ENCODE assay signal across 12 cellular contexts in genomic region chr14:103517626-103518415, GRCh38. TPM values are rescaled to one million over a fixed set of nuclear protein-coding genes. Genes with fewer than 3 reads are reported as not detected.
DNase-seq lines count a peak whose midpoint lies in the region; ATAC-seq and TF ChIP-seq lines count a peak whose summit lies in the region.
"Had no signal": no experiment of that assay in that cellular context is flagged by ENCODE, and none has a peak within 500 bp of the region (broad histone marks: within the 10 kb centered on the region; RNA-seq: fewer than 3 reads in every experiment).

No MANE protein-coding gene starts in this region.

- no peak overlapping the region for H3K27ac Mint-ChIP-seq in CD4-positive, alpha-beta T cell
- H3K27ac Mint-ChIP-seq: activated CD8-positive, alpha-beta memory T cell treated with anti-CD3 and anti-CD28 coated beads, Interleukin-2, amount 10 ng/mL, durations not matched to agents 7 days and 5 days; CD4-positive, CD25-positive, alpha-beta regulatory T cell had no signal

- no peaks in the 10 kb centered on the region for H3K9me3 Mint-ChIP-seq in CD4-positive, alpha-beta T cell
- H3K9me3 Mint-ChIP-seq: CD4-positive, CD25-positive, alpha-beta regulatory T cell; naive thymus-derived CD8-positive, alpha-beta T cell had no signal

- 13% methylated on average over 21 of the region's 21 CpGs for WGBS in prostate gland

- peak overlapping the region; percentile 52 for H3K9ac ChIP-seq in adipocyte (ENCODE audit: low read length)

- no peak overlapping the region for H3K27ac ChIP-seq in CD4-positive, alpha-beta T cell (ENCODE audit: low read depth, low read length)
- peak overlapping the region; percentile 89 for H3K27ac ChIP-seq in left ventricle myocardium inferior (replicated peaks)
- peak overlapping the region; percentile 68 to 92 for H3K27ac ChIP-seq in prostate gland
- H3K27ac ChIP-seq: foreskin keratinocyte had no signal

- peaks cover 14% of the 10 kb centered on the region for H3K27me3 Mint-ChIP-seq in CD4-positive, alpha-beta T cell

- H3K4me1 ChIP-seq in adipocyte (ENCODE audit: control insufficient read depth, insufficient read depth, low read length) (peaks cover 40% of the 10 kb centered on the region), left ventricle myocardium inferior (peaks cover 88% of the 10 kb centered on the region), prostate gland (replicated peaks) (peaks cover 22% of the 10 kb centered on the region)

- peaks cover 11% of the 10 kb centered on the region for H3K27me3 ChIP-seq in CD4-positive, alpha-beta T cell (ENCODE audit: control insufficient read depth, insufficient read depth, low read length)
- H3K27me3 ChIP-seq in adipocyte (replicated peaks; ENCODE audit: control insufficient read depth, insufficient read depth, low read length) (no peaks in the 10 kb centered on the region), left ventricle myocardium inferior (ENCODE audit: low read depth) (no peaks in the 10 kb centered on the region), prostate gland (replicated peaks; ENCODE audit: insufficient read depth) (no peaks in the 10 kb centered on the region)

- TF ChIP-seq CTCF in CD4-positive, alpha-beta T cell (IDR thresholded peaks at IDR 0.05), result no peak
- no peak for TF ChIP-seq CTCF in left ventricle myocardium inferior (IDR thresholded peaks at IDR 0.05; ENCODE audit: borderline replicate concordance)
- TF ChIP-seq CTCF in prostate gland (IDR thresholded peaks at IDR 0.05), result no peak

- DNase-seq in CD4-positive, alpha-beta T cell, result no peak
- peak; percentile 25 for DNase-seq in adipocyte (ENCODE audit: low read depth)
- DNase-seq in left ventricle myocardium inferior, result no peak
- DNase-seq in prostate gland (ENCODE audit: low spot score), result no peak
- no peak for DNase-seq in stimulated activated CD4-positive, alpha-beta T cell treated with anti-CD3 and anti-CD28 coated beads, Interleukin-2, amount 100 ng/mL, for 24 hours
- DNase-seq in NCI-H1417 (lab: John Stamatoyannopoulos, UW), result no peak
- DNase-seq in NCI-H1694 (lab: John Stamatoyannopoulos, UW), result no peak
- DNase-seq: foreskin keratinocyte had no signal

- no peaks in the 10 kb centered on the region for H3K9me3 ChIP-seq in CD4-positive, alpha-beta T cell (ENCODE audit: control insufficient read depth, low read length)
- no peaks in the 10 kb centered on the region for H3K9me3 ChIP-seq in adipocyte (ENCODE audit: control insufficient read depth, low read length)
- H3K9me3 ChIP-seq in left ventricle myocardium inferior (replicated peaks), result no peaks in the 10 kb centered on the region
- H3K9me3 ChIP-seq in prostate gland, result no peaks in the 10 kb centered on the region

- H3K36me3 ChIP-seq in adipocyte (ENCODE audit: control insufficient read depth, insufficient read depth, low read length, severe bottlenecking), result peaks cover 12% of the 10 kb centered on the region
- no peaks in the 10 kb centered on the region for H3K36me3 ChIP-seq in left ventricle myocardium inferior
- H3K36me3 ChIP-seq in prostate gland, result no peaks in the 10 kb centered on the region

- H3K4me1 Mint-ChIP-seq in CD4-positive, alpha-beta T cell (ENCODE audit: low read depth), result peaks cover 10% of the 10 kb centered on the region

- no peak for TF ChIP-seq POLR2A in prostate gland (IDR thresholded peaks at IDR 0.05)

- ATAC-seq in CD4-positive, alpha-beta T cell (ENCODE audit: poor library complexity), result no peak
- ATAC-seq in HG03571 (IDR thresholded peaks at IDR 0.05; ENCODE audit: unreplicated experiment), result no peak

- peak overlapping the region; percentile 15 for H3K4me3 Mint-ChIP-seq in CD4-positive, alpha-beta T cell
- H3K4me3 Mint-ChIP-seq: activated CD8-positive, alpha-beta memory T cell treated with anti-CD3 and anti-CD28 coated beads, Interleukin-2, amount 10 ng/mL, durations not matched to agents 7 days and 5 days had no signal

- POLR2A ChIA-PET in CD4-positive, alpha-beta T cell (lab: Charles Lee), result interaction anchor here (2.3 kb wide), 1 partner anchor 11 kb away, joined by 9 read pairs; the partner anchor contains the start of gene TRMT61A

- intact Hi-C loops in CD4-positive, alpha-beta T cell (cut with DNase I, micrococcal nuclease), result loop anchor here (1.0 kb wide), 1 partner anchor 28 kb away; no protein-coding TSS in a partner anchor
- intact Hi-C loops in left ventricle myocardium inferior (cut with micrococcal nuclease), result loop anchor here (2.0 kb wide), 1 partner anchor 29 kb away; no protein-coding TSS in a partner anchor
- intact Hi-C loops in prostate gland (cut with DNase I), result loop anchor here (1.0 kb wide), 1 partner anchor 29 kb away; no protein-coding TSS in a partner anchor

- no peaks in the 10 kb centered on the region for H3K36me3 Mint-ChIP-seq in CD4-positive, alpha-beta T cell (ENCODE audit: low read depth)
- H3K36me3 Mint-ChIP-seq: activated CD8-positive, alpha-beta memory T cell treated with anti-CD3 and anti-CD28 coated beads, Interleukin-2, amount 10 ng/mL, durations not matched to agents 7 days and 5 days; CD4-positive, CD25-positive, alpha-beta regulatory T cell; naive thymus-derived CD8-positive, alpha-beta T cell had no signal

- CTCF ChIA-PET in CD4-positive, alpha-beta T cell (lab: Charles Lee), result interaction anchor here (0.9 to 1.9 kb wide), 9 partner anchors 10 to 105 kb away, joined by 3 to 22 read pairs (median 5); partner anchors contain the start of gene TRMT61A

- H3K4me3 ChIP-seq in adipocyte (ENCODE audit: low read length), result no peak overlapping the region
- no peak overlapping the region for H3K4me3 ChIP-seq in left ventricle myocardium inferior
- H3K4me3 ChIP-seq in prostate gland, result no peak overlapping the region

RNA-seq across cellular contexts. Expression of gene CKB, which starts 4.8 kb away (rescaled TPM):
- 1 to 10 TPM; 5.8 to 6.6 TPM for total RNA-seq in CD4-positive, alpha-beta T cell
- total RNA-seq in left ventricle myocardium inferior, result 661 TPM
- total RNA-seq in prostate gland, result 1,000 to 10,000 TPM; 1,199 to 1,838 TPM

RNA-seq across cellular contexts. Expression of gene TRMT61A, which starts 11.2 kb away (rescaled TPM):
- 1 to 10 TPM; 9.2 to 9.8 TPM for total RNA-seq in CD4-positive, alpha-beta T cell
- total RNA-seq in left ventricle myocardium inferior (5.9 TPM), prostate gland (10 to 100 TPM; 19.6 to 40.4 TPM)

RNA-seq across cellular contexts. Expression of gene BAG5, which starts 44.6 kb away (rescaled TPM):
- total RNA-seq in CD4-positive, alpha-beta T cell, result 10 to 100 TPM; 39.4 to 40.3 TPM
- total RNA-seq in left ventricle myocardium inferior (16.7 TPM), prostate gland (10 to 100 TPM; 31.2 to 33.3 TPM)

RNA-seq across cellular contexts. Expression of gene COA8, which starts 44.9 kb away (rescaled TPM):
- 10 to 100 TPM in 1 of 2 experiments, 1 to 10 TPM in 1; 9.1 to 10.7 TPM for total RNA-seq in CD4-positive, alpha-beta T cell
- total RNA-seq in left ventricle myocardium inferior (48.3 TPM), prostate gland (10 to 100 TPM; 24.3 to 24.9 TPM)

Comparison
In these comparisons a context has a peak if more than half of its experiments do, and no peak if none do; other contexts are left out.
1. RNA of gene CKB, which starts 4.8 kb away (total RNA-seq): 1,199 to 1,838 TPM in prostate gland and 661 TPM in left ventricle myocardium inferior (single experiment); 5.8 to 6.6 TPM in CD4-positive, alpha-beta T cell; every median in the first group is over 10 times any median in the second.